In the genomic region with DNA sequence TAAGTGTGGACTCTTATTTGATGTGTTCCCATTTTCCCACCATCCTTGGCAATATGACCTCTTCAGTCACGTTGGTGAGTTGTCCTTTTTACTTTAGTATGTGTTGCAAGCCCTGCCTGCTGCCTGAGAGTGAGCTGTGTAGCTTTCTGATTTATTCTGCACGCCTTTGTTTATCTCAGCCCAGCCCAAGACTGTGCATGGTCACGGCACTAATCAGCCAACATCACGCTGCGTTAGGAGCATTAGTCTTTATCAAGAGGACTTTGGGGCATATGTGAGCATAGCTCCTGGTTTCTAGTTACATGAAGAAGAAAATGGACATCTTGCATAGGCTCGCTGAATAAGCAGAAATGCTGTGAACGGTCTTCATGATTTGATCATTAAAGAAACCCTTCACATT, we compare ENCODE assay signal across 13 cellular contexts. TPM values are rescaled to one million over a fixed set of nuclear protein-coding genes. Genes with fewer than 3 reads are reported as not detected.
"Had no signal": no experiment of that assay in that cellular context is flagged by ENCODE, and none has a peak within 500 bp of the region (broad histone marks: within the 10 kb centered on the region; RNA-seq: fewer than 3 reads in every experiment).

No MANE protein-coding gene starts in this region.

- DNase-seq: effector memory CD4-positive, alpha-beta T cell; glutamatergic neuron; mammary epithelial cell; mucosa of descending colon; naive thymus-derived CD8-positive, alpha-beta T cell; posterior cingulate gyrus; sigmoid colon; stimulated activated CD4-positive, alpha-beta T cell treated with anti-CD3 and anti-CD28 coated beads, Interleukin-12 subunit alpha, Interleukin-12 subunit beta, amount 100 ng/mL, for 4 hours; stimulated activated naive CD4-positive, alpha-beta T cell had no signal

- H3K9me3 ChIP-seq: esophagus muscularis mucosa, gastroesophageal sphincter, mucosa of descending colon, sigmoid colon had no signal

- H3K27me3 ChIP-seq: esophagus muscularis mucosa, gastroesophageal sphincter, sigmoid colon had no signal

- H3K4me3 ChIP-seq: esophagus muscularis mucosa, gastroesophageal sphincter, mucosa of descending colon, sigmoid colon, skin epidermis had no signal

- ATAC-seq: gastroesophageal sphincter; mucosa of descending colon; naive thymus-derived CD8-positive, alpha-beta T cell had no signal

- H3K27ac ChIP-seq: epithelial cell of prostate, esophagus muscularis mucosa, gastroesophageal sphincter, sigmoid colon, skin epidermis had no signal

RNA-seq across cellular contexts. Expression of a gene that starts 6.1 kb away (rescaled TPM):
- total RNA-seq: naive thymus-derived CD8-positive, alpha-beta T cell had no signal
- polyA plus RNA-seq: naive thymus-derived CD8-positive, alpha-beta T cell had no signal
